Comparison of ENCODE assay signal across 8 cellular contexts in genomic region chr17:47970725-47971511, GRCh38. TPM values are rescaled to one million over a fixed set of nuclear protein-coding genes. Genes with fewer than 3 reads are reported as not detected.
A peak's percentile ranks its signal among the peaks of the same experiment; 100 is the strongest.
DNase-seq lines count a peak whose midpoint lies in the region; ATAC-seq and TF ChIP-seq lines count a peak whose summit lies in the region.

Gene CDK5RAP3, plus strand, starts transcription at chr17:47971113. Its CDS starts 34 bp downstream, at chr17:47971147.

- POLR2A ChIA-PET in activated B cell treated with CpG ODN at 0.5 μM for 24 hours (lab: Charles Lee) = interaction anchor here (0.6 to 3.8 kb wide), 21 partner anchors 9 to 1818 kb away, joined by 3 to 51 read pairs (median 4); partner anchors contain the start of genes KAT7, KPNB1, LRRC46 and MRPL10

- CTCF ChIA-PET in activated B cell treated with CpG ODN at 0.5 μM for 24 hours (lab: Charles Lee) = interaction anchor here (0.7 to 4.2 kb wide), 17 partner anchors 8 to 130 kb away, joined by 3 to 60 read pairs (median 4); partner anchors contain the start of genes PNPO, SCRN2 and SP2

- peak within 1 kb of the TSS; percentile 97 for H3K4me3 Mint-ChIP-seq in activated B cell treated with CpG ODN at 0.5 μM for 24 hours

- peaks cover 28% of the 10 kb centered on the region for H3K36me3 Mint-ChIP-seq in activated B cell treated with CpG ODN at 0.5 μM for 24 hours (ENCODE audit: low read depth)

- ATAC-seq in GM18907 (IDR thresholded peaks at IDR 0.05; ENCODE audit: unreplicated experiment) = peak; percentile 95
- ATAC-seq in HG03175 (IDR thresholded peaks at IDR 0.05; ENCODE audit: unreplicated experiment) = peak; percentile 95
- ATAC-seq in activated B cell treated with CpG ODN at 0.5 μM for 24 hours (ENCODE audit: low read depth) = peak; percentile 99

- DNase-seq in AG08395 (ENCODE audit: low spot score) = peak; percentile 99
- DNase-seq in NCI-H226 = peak; percentile 97
- peak; percentile 98 for DNase-seq in activated B cell treated with CpG ODN at 0.5 μM for 24 hours
- DNase-seq in central memory CD4-positive, alpha-beta T cell = peak; percentile 96
- DNase-seq in inferior parietal cortex (ENCODE audit: extremely low spot score) = peak; percentile 99
- DNase-seq in stimulated activated CD4-positive, alpha-beta T cell treated with anti-CD3 and anti-CD28 coated beads, Interleukin-12 subunit alpha, Interleukin-12 subunit beta, amount 100 ng/mL, for 24 hours (ENCODE audit: low read depth in 2 of 2) = peak; percentile 99 to 100

- H3K4me1 Mint-ChIP-seq in activated B cell treated with CpG ODN at 0.5 μM for 24 hours = peaks cover 30% of the 10 kb centered on the region

- no peaks in the 10 kb centered on the region for H3K27me3 Mint-ChIP-seq in activated B cell treated with CpG ODN at 0.5 μM for 24 hours

- TF ChIP-seq CTCF in activated B cell treated with CpG ODN at 0.5 μM for 24 hours (IDR thresholded peaks at IDR 0.05) = peak; percentile 38

- H3K27ac Mint-ChIP-seq in activated B cell treated with CpG ODN at 0.5 μM for 24 hours = peak within 1 kb of the TSS; percentile 91

- no peaks in the 10 kb centered on the region for H3K9me3 Mint-ChIP-seq in activated B cell treated with CpG ODN at 0.5 μM for 24 hours

- intact Hi-C loops in activated B cell treated with CpG ODN at 0.5 μM for 24 hours (cut with micrococcal nuclease) = loop anchor here (1.0 to 2.0 kb wide), 6 partner anchors 22 to 140 kb away; partner anchors contain the start of genes LRRC46, MRPL10, PNPO and SCRN2

RNA-seq across cellular contexts. Expression of gene CDK5RAP3, which starts in this region (rescaled TPM):
- total RNA-seq in activated B cell treated with CpG ODN at 0.5 μM for 24 hours = 275 and 286 TPM in 2 replicates

Comparison
In these comparisons a context has a peak if more than half of its experiments do, and no peak if none do; other contexts are left out.
1. Peak in every context shown above with its lines: DNase-seq and ATAC-seq.